ENCODE assay signal across 18 cellular contexts in the genomic region with DNA sequence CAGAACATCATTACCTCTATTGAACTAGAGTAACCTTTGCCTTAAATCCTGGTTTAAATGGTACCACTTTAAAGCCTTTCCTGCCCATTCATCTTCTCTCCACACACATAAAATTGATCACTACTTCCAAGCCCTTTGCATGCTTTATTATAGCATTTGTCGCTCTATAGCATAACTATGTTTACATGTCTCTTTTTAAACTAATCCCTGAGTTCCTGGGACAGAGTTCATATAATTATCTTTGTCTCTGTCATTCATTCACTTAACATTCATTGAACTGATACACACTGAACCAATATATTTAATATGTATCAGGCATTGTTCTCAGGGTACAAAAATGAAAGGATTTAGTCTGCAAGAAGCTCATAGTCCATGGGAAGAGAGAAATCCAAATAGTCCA. TPM values are rescaled to one million over a fixed set of nuclear protein-coding genes. Genes with fewer than 3 reads are reported as not detected.
DNase-seq lines count a peak whose midpoint lies in the region; ATAC-seq and TF ChIP-seq lines count a peak whose summit lies in the region.
"Had no signal": no experiment of that assay in that cellular context is flagged by ENCODE, and none has a peak within 500 bp of the region (broad histone marks: within the 10 kb centered on the region; RNA-seq: fewer than 3 reads in every experiment).

No MANE protein-coding gene starts in this region.

- H3K9me3 ChIP-seq in left ventricle myocardium inferior (replicated peaks): no peaks in the 10 kb centered on the region
- H3K9me3 ChIP-seq in mucosa of descending colon: no peaks in the 10 kb centered on the region
- no peaks in the 10 kb centered on the region for H3K9me3 ChIP-seq in uterus
- H3K9me3 ChIP-seq: Caco-2 had no signal

- H3K4me1 ChIP-seq in left ventricle myocardium inferior: peaks cover 25% of the 10 kb centered on the region
- peaks cover 10% of the 10 kb centered on the region for H3K4me1 ChIP-seq in mucosa of descending colon (ENCODE audit: low read depth)
- peaks cover 6 to 8% of the 10 kb centered on the region in 2 donors for H3K4me1 ChIP-seq in uterus

- no peaks in the 10 kb centered on the region for H3K27me3 ChIP-seq in left ventricle myocardium inferior (ENCODE audit: low read depth)
- H3K27me3 ChIP-seq in uterus: no peaks in the 10 kb centered on the region

- DNase-seq in left ventricle myocardium inferior (no peak), cardiac septum (ENCODE audit: low spot score) (no peak), endothelial cell (ENCODE audit: low spot score) (no peak), mucosa of descending colon (no peak), uterus (no peak), amniotic stem cell (lab: John Stamatoyannopoulos, UW) (no peak)
- DNase-seq: Caco-2; CD4-positive, alpha-beta T cell; GDM1; GOT3; NCI-H2107; NCI-H2227 treated with DMSO at 0.1 percent for 48 hours; NCI-H510A treated with DMSO at 0.1 percent for 48 hours; NCI-H774; SHP77 had no signal

- H3K9me3 Mint-ChIP-seq in endothelial cell (ENCODE audit: unreplicated experiment): no peaks in the 10 kb centered on the region
- H3K9me3 Mint-ChIP-seq: CD4-positive, alpha-beta T cell had no signal

- peaks cover 32% of the 10 kb centered on the region for H3K4me1 Mint-ChIP-seq in endothelial cell (ENCODE audit: unreplicated experiment)

- no peak overlapping the region for H3K4me3 ChIP-seq in left ventricle myocardium inferior
- no peak overlapping the region for H3K4me3 ChIP-seq in mucosa of descending colon
- H3K4me3 ChIP-seq in uterus: no peak overlapping the region
- H3K4me3 ChIP-seq: K562 had no signal

- intact Hi-C loops in left ventricle myocardium inferior (cut with micrococcal nuclease) (no loop called here), cardiac septum (cut with DNase I) (no loop called here), mucosa of descending colon (cut with DNase I, micrococcal nuclease) (no loop called here), uterus (cut with DNase I; ENCODE audit: low total_unique reads) (no loop called here)

- H3K27ac ChIP-seq in left ventricle myocardium inferior (replicated peaks) (peak overlapping the region; percentile 66), uterus (peak overlapping the region; percentile 6 to 43)

- TF ChIP-seq CTCF in left ventricle myocardium inferior (IDR thresholded peaks at IDR 0.05; ENCODE audit: borderline replicate concordance) (no peak), endothelial cell (IDR thresholded peaks at IDR 0.05; ENCODE audit: unreplicated experiment) (no peak), mucosa of descending colon (IDR thresholded peaks at IDR 0.05) (no peak), uterus (IDR thresholded peaks at IDR 0.05) (no peak)

- no peak for TF ChIP-seq POLR2A in uterus (IDR thresholded peaks at IDR 0.05)

- ATAC-seq in mucosa of descending colon (peak; percentile 50), GM18519 (IDR thresholded peaks at IDR 0.05; ENCODE audit: low FRiP score, unreplicated experiment) (no peak), HG03025 (IDR thresholded peaks at IDR 0.05; ENCODE audit: low FRiP score, unreplicated experiment) (no peak)
- ATAC-seq: K562 had no signal

- H3K27ac Mint-ChIP-seq in endothelial cell (ENCODE audit: unreplicated experiment): no peak overlapping the region
- H3K27ac Mint-ChIP-seq: CD4-positive, alpha-beta T cell had no signal

- H3K27me3 Mint-ChIP-seq in endothelial cell (ENCODE audit: unreplicated experiment): peaks cover 3% of the 10 kb centered on the region
- H3K27me3 Mint-ChIP-seq: CD4-positive, alpha-beta T cell had no signal

- H3K36me3 ChIP-seq in left ventricle myocardium inferior (no peaks in the 10 kb centered on the region), mucosa of descending colon (ENCODE audit: low read depth) (no peaks in the 10 kb centered on the region), uterus (no peaks in the 10 kb centered on the region)

- H3K36me3 Mint-ChIP-seq in endothelial cell (ENCODE audit: low read depth, unreplicated experiment): peaks cover 19% of the 10 kb centered on the region

- peak overlapping the region; percentile 43 for H3K4me3 Mint-ChIP-seq in endothelial cell (ENCODE audit: unreplicated experiment)
- H3K4me3 Mint-ChIP-seq: CD4-positive, alpha-beta T cell had no signal

RNA-seq across cellular contexts. Expression of gene RECK, which starts 37.3 kb away (rescaled TPM):
- total RNA-seq in left ventricle myocardium inferior: 5.4 TPM
- 5.8 TPM for total RNA-seq in cardiac septum
- 48.2 TPM for total RNA-seq in endothelial cell (ENCODE audit: unreplicated experiment)
- total RNA-seq in mucosa of descending colon: 10 to 100 TPM in 1 of 3 donors, 1 to 10 TPM in 2; 2.1 to 13.0 (median 3.7) TPM
- 10 to 100 TPM; 14.3 to 37.7 (median 30.7) TPM for total RNA-seq in uterus
